ENCODE assay signal across 1 cellular context in the genomic region with DNA sequence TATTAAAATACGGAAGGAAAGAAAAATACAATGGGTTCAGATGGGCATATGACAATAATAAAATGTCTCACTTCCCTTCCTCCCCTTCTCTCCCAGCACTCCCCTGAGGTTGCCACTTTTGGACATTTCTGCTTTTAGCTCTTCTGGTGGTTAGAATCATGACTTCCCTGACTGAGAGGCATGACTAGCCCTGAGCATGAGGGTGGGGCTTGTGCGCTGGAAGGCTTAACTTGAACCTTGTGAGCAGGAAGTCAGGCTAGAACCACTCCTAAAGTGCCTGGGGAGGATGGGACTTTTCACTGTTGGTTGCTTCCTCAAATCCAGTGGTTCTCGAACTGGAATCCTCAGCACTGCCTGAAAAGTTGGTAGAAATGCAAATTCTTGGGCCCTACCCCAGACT.
TF ChIP-seq lines count a peak whose summit lies in the region.

No MANE protein-coding gene starts in this region.

TF ChIP-seq in K562, 482 proteins besides CTCF, POLR2A, EP300 and RAD21 (continued from another document):
- TF ChIP-seq, protein P1, sequence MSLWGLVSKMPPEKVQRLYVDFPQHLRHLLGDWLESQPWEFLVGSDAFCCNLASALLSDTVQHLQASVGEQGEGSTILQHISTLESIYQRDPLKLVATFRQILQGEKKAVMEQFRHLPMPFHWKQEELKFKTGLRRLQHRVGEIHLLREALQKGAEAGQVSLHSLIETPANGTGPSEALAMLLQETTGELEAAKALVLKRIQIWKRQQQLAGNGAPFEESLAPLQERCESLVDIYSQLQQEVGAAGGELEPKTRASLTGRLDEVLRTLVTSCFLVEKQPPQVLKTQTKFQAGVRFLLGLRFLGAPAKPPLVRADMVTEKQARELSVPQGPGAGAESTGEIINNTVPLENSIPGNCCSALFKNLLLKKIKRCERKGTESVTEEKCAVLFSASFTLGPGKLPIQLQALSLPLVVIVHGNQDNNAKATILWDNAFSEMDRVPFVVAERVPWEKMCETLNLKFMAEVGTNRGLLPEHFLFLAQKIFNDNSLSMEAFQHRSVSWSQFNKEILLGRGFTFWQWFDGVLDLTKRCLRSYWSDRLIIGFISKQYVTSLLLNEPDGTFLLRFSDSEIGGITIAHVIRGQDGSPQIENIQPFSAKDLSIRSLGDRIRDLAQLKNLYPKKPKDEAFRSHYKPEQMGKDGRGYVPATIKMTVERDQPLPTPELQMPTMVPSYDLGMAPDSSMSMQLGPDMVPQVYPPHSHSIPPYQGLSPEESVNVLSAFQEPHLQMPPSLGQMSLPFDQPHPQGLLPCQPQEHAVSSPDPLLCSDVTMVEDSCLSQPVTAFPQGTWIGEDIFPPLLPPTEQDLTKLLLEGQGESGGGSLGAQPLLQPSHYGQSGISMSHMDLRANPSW (CRISPR knock-in tag; IDR thresholded peaks at IDR 0.05): no peak
- TF ChIP-seq TCFL5 (CRISPR knock-in tag; conservative IDR thresholded peaks at IDR 0.05): no peak
- TF ChIP-seq DEAF1 (CRISPR knock-in tag; IDR thresholded peaks at IDR 0.05): no peak
- TF ChIP-seq ATF7 (IDR thresholded peaks at IDR 0.05): 0 out of 2 replicates have a peak, but pooled peaks have one; percentile 36
- TF ChIP-seq NRF1 (conservative IDR thresholded peaks at IDR 0.05 in 1 of 2, IDR thresholded peaks at IDR 0.05 in 1 of 2): peak; percentile 53 to 64; a peak in 3 of 4 replicates
- TF ChIP-seq SPI1 (IDR thresholded peaks at IDR 0.05; ENCODE audit: borderline replicate concordance, low read depth, low read length): 0 out of 2 replicates have a peak, but pooled peaks have one; percentile 0
- TF ChIP-seq TAF1 (IDR thresholded peaks at IDR 0.05; ENCODE audit: control insufficient read depth, extremely low read depth, insufficient read depth, low read length, severe bottlenecking): no peak
- TF ChIP-seq, protein P2, sequence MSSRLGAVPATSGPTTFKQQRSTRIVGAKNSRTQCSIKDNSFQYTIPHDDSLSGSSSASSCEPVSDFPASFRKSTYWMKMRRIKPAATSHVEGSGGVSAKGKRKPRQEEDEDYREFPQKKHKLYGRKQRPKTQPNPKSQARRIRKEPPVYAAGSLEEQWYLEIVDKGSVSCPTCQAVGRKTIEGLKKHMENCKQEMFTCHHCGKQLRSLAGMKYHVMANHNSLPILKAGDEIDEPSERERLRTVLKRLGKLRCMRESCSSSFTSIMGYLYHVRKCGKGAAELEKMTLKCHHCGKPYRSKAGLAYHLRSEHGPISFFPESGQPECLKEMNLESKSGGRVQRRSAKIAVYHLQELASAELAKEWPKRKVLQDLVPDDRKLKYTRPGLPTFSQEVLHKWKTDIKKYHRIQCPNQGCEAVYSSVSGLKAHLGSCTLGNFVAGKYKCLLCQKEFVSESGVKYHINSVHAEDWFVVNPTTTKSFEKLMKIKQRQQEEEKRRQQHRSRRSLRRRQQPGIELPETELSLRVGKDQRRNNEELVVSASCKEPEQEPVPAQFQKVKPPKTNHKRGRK (tag; IDR thresholded peaks at IDR 0.05): no peak
- TF ChIP-seq RCOR1 (IDR thresholded peaks at IDR 0.05; ENCODE audit: borderline replicate concordance in 1 of 2, low read depth in 2 of 2, low read length in 2 of 2): no peak
- TF ChIP-seq ZNF655 (CRISPR knock-in tag; IDR thresholded peaks at IDR 0.05): no peak
- TF ChIP-seq PHB2 (IDR thresholded peaks at IDR 0.05; ENCODE audit: low read depth): no peak
- TF ChIP-seq ZNF280B (CRISPR knock-in tag; IDR thresholded peaks at IDR 0.05): no peak
- TF ChIP-seq, protein P3, sequence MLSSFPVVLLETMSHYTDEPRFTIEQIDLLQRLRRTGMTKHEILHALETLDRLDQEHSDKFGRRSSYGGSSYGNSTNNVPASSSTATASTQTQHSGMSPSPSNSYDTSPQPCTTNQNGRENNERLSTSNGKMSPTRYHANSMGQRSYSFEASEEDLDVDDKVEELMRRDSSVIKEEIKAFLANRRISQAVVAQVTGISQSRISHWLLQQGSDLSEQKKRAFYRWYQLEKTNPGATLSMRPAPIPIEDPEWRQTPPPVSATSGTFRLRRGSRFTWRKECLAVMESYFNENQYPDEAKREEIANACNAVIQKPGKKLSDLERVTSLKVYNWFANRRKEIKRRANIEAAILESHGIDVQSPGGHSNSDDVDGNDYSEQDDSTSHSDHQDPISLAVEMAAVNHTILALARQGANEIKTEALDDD (IDR thresholded peaks at IDR 0.05): peak; percentile 65; the same call in 1 of the 2 replicates
- TF ChIP-seq KLF16 (IDR thresholded peaks at IDR 0.05): no peak
- no peak for TF ChIP-seq PCBP2 (IDR thresholded peaks at IDR 0.05; ENCODE audit: low read depth, low read length, poor library complexity, severe bottlenecking)
- TF ChIP-seq SAP30 (IDR thresholded peaks at IDR 0.05; ENCODE audit: borderline replicate concordance, insufficient read depth, low read depth, low read length, poor library complexity, severe bottlenecking): no peak
- no peak for TF ChIP-seq ZBTB1 (CRISPR knock-in tag; IDR thresholded peaks at IDR 0.05; ENCODE audit: borderline replicate concordance, low read depth)
- TF ChIP-seq PRDM10 (IDR thresholded peaks at IDR 0.05; ENCODE audit: partially characterized antibody): peak; percentile 71
- TF ChIP-seq CBX1 (IDR thresholded peaks at IDR 0.05; ENCODE audit: low read depth): 0 out of 2 replicates have a peak, but pooled peaks have one; percentile 34
- no peak for TF ChIP-seq DIDO1 (tag; IDR thresholded peaks at IDR 0.05; ENCODE audit: low read depth)
- no peak for TF ChIP-seq EZH2 (IDR thresholded peaks at IDR 0.05; ENCODE audit: borderline replicate concordance, low read depth, low read length)
